Comparison of ENCODE assay signal across 10 cellular contexts in genomic region chr13:80337011-80337688, GRCh38. TPM values are rescaled to one million over a fixed set of nuclear protein-coding genes. Genes with fewer than 3 reads are reported as not detected.
DNase-seq lines count a peak whose midpoint lies in the region; ATAC-seq, FAIRE-seq and TF ChIP-seq lines count a peak whose summit lies in the region.
"Had no signal": no experiment of that assay in that cellular context is flagged by ENCODE, and none has a peak within 500 bp of the region (broad histone marks: within the 10 kb centered on the region; RNA-seq: fewer than 3 reads in every experiment).

No MANE protein-coding gene starts in this region.

- peak overlapping the region; percentile 100; the same call in 1 of the 2 replicates for H3K9ac ChIP-seq in iPS-20b (ENCODE audit: low read depth, low read length)

- H3K27ac ChIP-seq in iPS-20b (ENCODE audit: low read length) (no peak overlapping the region), OCI-LY7 (ENCODE audit: low read depth, low read length, poor library complexity, severe bottlenecking) (no peak overlapping the region)

- POLR2A ChIA-PET in OCI-LY7 (lab: Charles Lee), result interaction anchor here (0.6 kb wide), 1 partner anchor 256 kb away, joined by 3 read pairs; no protein-coding TSS in a partner anchor

- no peak overlapping the region for H2AFZ ChIP-seq in OCI-LY7 (ENCODE audit: low read length)

- H3K4me1 ChIP-seq in iPS-20b (ENCODE audit: insufficient read depth, low read length) (peaks cover 14% of the 10 kb centered on the region), OCI-LY7 (ENCODE audit: insufficient read depth, low read length, poor library complexity, severe bottlenecking) (no peaks in the 10 kb centered on the region)

- H3K79me2 ChIP-seq in OCI-LY7 (ENCODE audit: insufficient read depth, low read depth, low read length), result no peaks in the 10 kb centered on the region

- DNase-seq in G401 (ENCODE audit: low spot score), result peak; percentile 62
- peak; percentile 20 for DNase-seq in bronchial epithelial cell (ENCODE audit: low read depth)
- no peak for DNase-seq in skeletal muscle cell (ENCODE audit: low read depth)
- DNase-seq in activated effector memory CD4-positive, alpha-beta T cell treated with Interleukin-2 at 50 U/mL for 16 hours, result no peak
- no peak for DNase-seq in OCI-LY7 (ENCODE audit: low spot score)
- DNase-seq in ureter (ENCODE audit: low spot score), result no peak
- DNase-seq: activated naive CD4-positive, alpha-beta T cell treated with Interleukin-2 at 50 U/mL for 16 hours had no signal

- H3K4me2 ChIP-seq in OCI-LY7 (ENCODE audit: low read length), result no peak overlapping the region

- H3K4me3 ChIP-seq in bronchial epithelial cell (ENCODE audit: low read depth, low read length) (peak overlapping the region; percentile 83), iPS-20b (ENCODE audit: low read length) (peak overlapping the region; percentile 92), skeletal muscle cell (ENCODE audit: low read depth, low read length) (peak overlapping the region; percentile 98), OCI-LY7 (ENCODE audit: low read depth, low read length, poor library complexity, severe bottlenecking) (no peak overlapping the region)

- no peaks in the 10 kb centered on the region for H4K20me1 ChIP-seq in OCI-LY7 (ENCODE audit: insufficient read depth, low read length)

- no peaks in the 10 kb centered on the region for H3K9me2 ChIP-seq in OCI-LY7 (ENCODE audit: insufficient read depth, low read length)

- in situ Hi-C loops in G401 (cut with HindIII; ENCODE audit: low sequenced_read_pairs), result no loop called here

- BruUV-seq in OCI-LY7 (replicated peaks; lab: Mats Ljungman, UMichigan), result no TSS peak

- CTCF ChIA-PET in OCI-LY7 (lab: Charles Lee; ENCODE audit: unreplicated experiment), result no interaction called here

- TF ChIP-seq CTCF in bronchial epithelial cell (IDR thresholded peaks at IDR 0.05; ENCODE audit: insufficient read depth, low read length, severe bottlenecking), result no peak
- no peak for TF ChIP-seq CTCF in OCI-LY7 (conservative IDR thresholded peaks at IDR 0.05; ENCODE audit: low read length)

- H3K36me3 ChIP-seq in bronchial epithelial cell (ENCODE audit: control insufficient read depth, insufficient read depth, low read length), result peaks cover 4% of the 10 kb centered on the region
- H3K36me3 ChIP-seq in iPS-20b (ENCODE audit: insufficient read depth, low read depth, low read length), result peaks cover 50% of the 10 kb centered on the region
- no peaks in the 10 kb centered on the region for H3K36me3 ChIP-seq in OCI-LY7 (ENCODE audit: insufficient read depth, low read length)

- H3K27me3 ChIP-seq in bronchial epithelial cell (ENCODE audit: control insufficient read depth, insufficient read depth, low read length), result no peaks in the 10 kb centered on the region
- no peaks in the 10 kb centered on the region for H3K27me3 ChIP-seq in iPS-20b (ENCODE audit: insufficient read depth, low read length)

- intact Hi-C loops in OCI-LY7 (cut with micrococcal nuclease; ENCODE audit: unreplicated experiment), result no loop called here

- FAIRE-seq in bronchial epithelial cell (lab: Jason Lieb, UNC), result no peak

- ATAC-seq in GM21528 (IDR thresholded peaks at IDR 0.05; ENCODE audit: low FRiP score, unreplicated experiment), result no peak

- H3K9me3 ChIP-seq in iPS-20b (ENCODE audit: insufficient read depth, low read depth, low read length) (no peaks in the 10 kb centered on the region), OCI-LY7 (ENCODE audit: low read length) (no peaks in the 10 kb centered on the region)
- H3K9me3 ChIP-seq: HAP-1 had no signal

RNA-seq across cellular contexts. Expression of gene SPRY2, which starts 3.8 kb away (rescaled TPM):
- 0.24 and 0.49 TPM in 2 replicates for total RNA-seq in G401 (2014; rRNA removed; shearing (Covaris generic))
- total RNA-seq in bronchial epithelial cell, result 3.1 and 4.7 TPM in 2 replicates
- total RNA-seq in OCI-LY7 (2014; rRNA removed; shearing (Covaris generic)), result not detected in 2 replicates
- total RNA-seq in OCI-LY7 (2022), result not detected in 2 replicates
- total RNA-seq in ureter, result 19.7 TPM

Comparison
In these comparisons a context has a peak if more than half of its experiments do, and no peak if none do; other contexts are left out.
1. DNase-seq: peak in G401 (single experiment) and bronchial epithelial cell (single experiment); none in skeletal muscle cell (single experiment), activated effector memory CD4-positive, alpha-beta T cell treated with Interleukin-2 at 50 U/mL for 16 hours (single experiment), OCI-LY7 (single experiment) and ureter (single experiment).